In the genomic region with DNA sequence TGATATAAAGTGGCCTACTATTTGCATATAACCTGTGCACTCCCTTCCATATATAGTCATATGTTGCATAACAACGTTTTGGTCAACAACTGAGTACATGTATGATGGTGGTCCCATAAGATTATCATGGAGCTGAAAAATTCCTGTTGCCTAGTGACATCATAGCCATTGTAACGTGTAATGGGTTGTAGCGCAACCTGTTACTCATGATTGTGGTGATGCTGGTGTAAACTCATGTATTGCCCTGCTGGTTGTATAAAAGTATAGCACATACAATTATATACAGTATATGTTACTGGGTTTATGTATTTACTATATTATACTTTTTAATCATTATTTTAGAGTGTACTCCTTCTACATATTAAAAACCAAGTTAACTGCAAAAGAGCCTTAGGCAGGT, we compare ENCODE assay signal across 24 cellular contexts.
"Had no signal": no experiment of that assay in that cellular context is flagged by ENCODE, and none has a peak within 500 bp of the region (broad histone marks: within the 10 kb centered on the region; RNA-seq: fewer than 3 reads in every experiment).

No MANE protein-coding gene starts in this region.

- DNase-seq: activated CD4-positive, alpha-beta memory T cell treated with anti-CD3 and anti-CD28 coated beads for 36 hours; activated CD4-positive, alpha-beta T cell treated with anti-CD3 and anti-CD28 coated beads, Interleukin-2, amount 10 ng/mL, durations not matched to agents 24 days and 14 days; activated CD4-positive, CD25-positive, alpha-beta regulatory T cell treated with anti-CD3 and anti-CD28 coated beads, Interleukin-2, amount 50 U/mL, for 72 hours; activated CD8-positive, alpha-beta memory T cell treated with anti-CD3 and anti-CD28 coated beads for 24 hours; activated gamma-delta T cell treated with Interleukin-2 at 50 U/mL for 16 hours; activated naive CD4-positive, alpha-beta T cell treated with anti-CD3 and anti-CD28 coated beads, Interleukin-2, amount 50 U/mL, for 16 hours; activated naive CD8-positive, alpha-beta T cell treated with anti-CD3 and anti-CD28 coated beads, Interleukin-2, amount 50 U/mL, for 24 hours; activated T-cell treated with anti-CD3 and anti-CD28 coated beads for 4 hours; activated T-cell treated with anti-CD3 and anti-CD28 coated beads, Interleukin-2, amount 50 U/mL, for 72 hours; amygdala; Karpas-422; MM.1S; NCI-H1105; NCI-H1436; NCI-H187; NCI-H2081; NCI-H510A treated with DMSO at 0.1 percent for 48 hours; NCI-H69; SHP77 treated with DMSO at 0.1 percent for 48 hours had no signal

- H3K27me3 Mint-ChIP-seq: activated CD4-positive, alpha-beta memory T cell treated with anti-CD3 and anti-CD28 coated beads for 36 hours; activated CD4-positive, alpha-beta T cell treated with anti-CD3 and anti-CD28 coated beads, Interleukin-2, amount 10 ng/mL, durations not matched to agents 24 days and 14 days; activated naive CD8-positive, alpha-beta T cell treated with anti-CD3 and anti-CD28 coated beads, Interleukin-2, amount 50 U/mL, for 24 hours; brain; central memory CD8-positive, alpha-beta T cell had no signal

- ATAC-seq: activated naive CD8-positive, alpha-beta T cell treated with anti-CD3 and anti-CD28 coated beads, Interleukin-2, amount 50 U/mL, for 24 hours; WTC11 had no signal

- H3K9me3 Mint-ChIP-seq: activated CD4-positive, alpha-beta memory T cell treated with anti-CD3 and anti-CD28 coated beads for 36 hours; activated CD4-positive, alpha-beta T cell treated with anti-CD3 and anti-CD28 coated beads, Interleukin-2, amount 10 ng/mL, durations not matched to agents 24 days and 14 days; activated naive CD8-positive, alpha-beta T cell treated with anti-CD3 and anti-CD28 coated beads, Interleukin-2, amount 50 U/mL, for 24 hours; activated T-cell treated with anti-CD3 and anti-CD28 coated beads, Interleukin-2, amount 50 U/mL, for 72 hours; activated T-helper 2 cell treated with anti-CD3 and anti-CD28 coated beads, Interferon-gamma antibody, Interleukin-2, Interleukin-4, amounts not matched to agents 10 μg/mL and 5 μg/mL and 100 μg/mL, durations not matched to agents 14 hours and 24 hours and 36 hours; brain; central memory CD8-positive, alpha-beta T cell; T-helper 1 cell treated with Interleukin-12 subunit alpha and Interleukin-12 subunit beta and Interleukin-4 antibody, amounts not matched to agents 30 μg/mL and 1 μg/mL, for 36 hours; WTC11 had no signal

- H3K27ac Mint-ChIP-seq: activated CD4-positive, alpha-beta T cell treated with anti-CD3 and anti-CD28 coated beads, Interleukin-2, amount 10 ng/mL, durations not matched to agents 24 days and 14 days; activated naive CD8-positive, alpha-beta T cell treated with anti-CD3 and anti-CD28 coated beads, Interleukin-2, amount 50 U/mL, for 24 hours; activated T-cell treated with anti-CD3 and anti-CD28 coated beads, Interleukin-2, amount 50 U/mL, for 72 hours; activated T-helper 2 cell treated with anti-CD3 and anti-CD28 coated beads, Interferon-gamma antibody, Interleukin-2, Interleukin-4, amounts not matched to agents 10 μg/mL and 5 μg/mL and 100 μg/mL, durations not matched to agents 14 hours and 24 hours and 36 hours; T-helper 1 cell treated with Interleukin-12 subunit alpha and Interleukin-12 subunit beta and Interleukin-4 antibody, amounts not matched to agents 30 μg/mL and 1 μg/mL, for 36 hours; WTC11 had no signal

- H3K4me1 Mint-ChIP-seq: WTC11 had no signal

- H3K4me3 Mint-ChIP-seq: activated CD4-positive, alpha-beta memory T cell treated with anti-CD3 and anti-CD28 coated beads for 36 hours; activated CD4-positive, alpha-beta T cell treated with anti-CD3 and anti-CD28 coated beads, Interleukin-2, amount 10 ng/mL, durations not matched to agents 24 days and 14 days; activated naive CD8-positive, alpha-beta T cell treated with anti-CD3 and anti-CD28 coated beads, Interleukin-2, amount 50 U/mL, for 24 hours; activated T-cell treated with anti-CD3 and anti-CD28 coated beads, Interleukin-2, amount 50 U/mL, for 72 hours; brain; central memory CD8-positive, alpha-beta T cell; T-helper 1 cell treated with Interleukin-12 subunit alpha and Interleukin-12 subunit beta and Interleukin-4 antibody, amounts not matched to agents 30 μg/mL and 1 μg/mL, for 36 hours; WTC11 had no signal
